In the genomic region with DNA sequence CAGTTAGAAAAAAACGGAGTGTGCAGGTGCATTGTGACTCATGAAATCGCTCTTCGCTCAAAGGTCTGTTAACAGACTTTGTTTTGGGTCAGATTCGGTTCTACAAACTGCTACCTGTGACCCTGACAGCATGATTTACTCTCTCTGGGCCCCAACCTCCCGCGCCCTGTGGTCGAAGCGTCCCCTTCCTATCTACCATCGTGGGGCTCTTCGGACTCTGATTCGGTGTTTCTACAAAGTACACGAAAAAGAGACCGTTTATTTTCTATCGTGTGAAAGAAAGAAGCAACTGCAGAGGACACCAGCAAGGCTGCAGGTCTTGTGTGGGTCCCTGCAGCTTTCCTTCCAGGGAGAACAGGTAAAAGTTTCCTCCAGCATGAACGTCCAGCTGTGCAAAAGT, we compare ENCODE assay signal across 14 cellular contexts.
"Had no signal": no experiment of that assay in that cellular context is flagged by ENCODE, and none has a peak within 500 bp of the region (broad histone marks: within the 10 kb centered on the region; RNA-seq: fewer than 3 reads in every experiment).

No MANE protein-coding gene starts in this region.

- H3K27ac ChIP-seq: body of pancreas, neutrophil, right atrium auricular region, SK-N-MC had no signal

- H3K36me3 ChIP-seq: esophagus squamous epithelium, neutrophil, right atrium auricular region had no signal

- H3K27me3 ChIP-seq: right atrium auricular region had no signal

- ATAC-seq: body of pancreas; left ventricle myocardium superior; stimulated activated memory B cell treated with anti-CD40 and anti-IgM and Interleukin-4, amounts not matched to agents 10 μg/mL and 1 μg/mL and 100 μg/mL, for 72 hours had no signal

- H3K9me3 ChIP-seq: body of pancreas, esophagus squamous epithelium, neutrophil, right atrium auricular region had no signal

- H3K4me1 ChIP-seq: body of pancreas, right atrium auricular region had no signal

- DNase-seq: activated B cell treated with CpG ODN at 0.5 μM for 24 hours; activated CD4-positive, alpha-beta T cell treated with anti-CD3 and anti-CD28 coated beads, Interleukin-2, amount 10 ng/mL, durations not matched to agents 7 days and 5 days; activated effector memory CD4-positive, alpha-beta T cell treated with Interleukin-2 at 50 U/mL for 16 hours; activated T-cell treated with anti-CD3 and anti-CD28 coated beads, Interleukin-2, amount 50 U/mL, for 1 hour; amniotic stem cell; body of pancreas; esophagus squamous epithelium; left ventricle myocardium superior; mesenchymal stem cell had no signal

- H3K4me3 ChIP-seq: body of pancreas, esophagus squamous epithelium, right atrium auricular region, SK-N-MC, smooth muscle cell had no signal
